ENCODE assay signal across 8 cellular contexts in genomic region chr19:7871530-7872305, GRCh38. TPM values are rescaled to one million over a fixed set of nuclear protein-coding genes. Genes with fewer than 3 reads are reported as not detected.
DNase-seq lines count a peak whose midpoint lies in the region; ATAC-seq and TF ChIP-seq lines count a peak whose summit lies in the region.

No MANE protein-coding gene starts in this region.

- POLR2A ChIA-PET in PC-3 (lab: Charles Lee; ENCODE audit: unreplicated experiment), result interaction anchor here (0.6 kb wide), 1 partner anchor 30 kb away, joined by 16 read pairs; no protein-coding TSS in a partner anchor

- BruUV-seq in PC-3 (replicated peaks; lab: Mats Ljungman, UMichigan), result no TSS peak

- peak overlapping the region; percentile 87 for H3K4me3 Mint-ChIP-seq in HFFc6

- H3K27ac ChIP-seq in PC-3 (ENCODE audit: low read length) (peak overlapping the region; percentile 31), epithelial cell of prostate (peak overlapping the region; percentile 66), muscle layer of colon (ENCODE audit: low read depth, low read length) (peak overlapping the region; percentile 52)

- no peaks in the 10 kb centered on the region for H3K9me3 Mint-ChIP-seq in HFFc6

- H3K27ac Mint-ChIP-seq in HFFc6, result peak overlapping the region; percentile 89

- no peaks in the 10 kb centered on the region for H3K79me2 ChIP-seq in PC-3 (ENCODE audit: low read length)

- intact Hi-C loops in PC-3 (cut with micrococcal nuclease), result loop anchor here (1.0 kb wide), 1 partner anchor 32 kb away; the partner anchor contains the start of gene MAP2K7

- DNase-seq in AG20443 (ENCODE audit: low spot score) (peak; percentile 94), HFFc6 (peak; percentile 84), PC-3 (peak; percentile 98), activated T-cell treated with anti-CD3 and anti-CD28 coated beads for 4 hours (peak; percentile 69), epithelial cell of prostate (ENCODE audit: low read depth, low spot score) (no peak), DMS79 (lab: John Stamatoyannopoulos, UW) (no peak)
- DNase-seq in stimulated activated CD8-positive, alpha-beta memory T cell treated with anti-CD3 and anti-CD28 coated beads, Interleukin-4, amount 100 ng/mL, for 4 hours (ENCODE audit: low read depth in 2 of 2, low spot score in 1 of 2), result peak; percentile 47 to 56

- no peaks in the 10 kb centered on the region for H3K9me2 ChIP-seq in PC-3 (replicated peaks; ENCODE audit: low read length)

- peaks cover 10% of the 10 kb centered on the region for H3F3A ChIP-seq in PC-3 (ENCODE audit: low read length, unreplicated experiment)

- peaks cover 11% of the 10 kb centered on the region for H3K4me1 Mint-ChIP-seq in HFFc6 (ENCODE audit: low read depth)

- CTCF ChIA-PET in PC-3 (lab: Charles Lee), result no interaction called here

- H3K4me1 ChIP-seq in PC-3 (ENCODE audit: insufficient read depth, low read length) (peaks cover 24% of the 10 kb centered on the region), muscle layer of colon (ENCODE audit: insufficient read depth, low read length) (peaks cover 18% of the 10 kb centered on the region)

- H3K4me2 ChIP-seq in PC-3 (ENCODE audit: low read length), result peak overlapping the region; percentile 70

- H2AFZ ChIP-seq in PC-3 (ENCODE audit: low read length), result peak overlapping the region; percentile 65

- H3K4me3 ChIP-seq in PC-3 (ENCODE audit: low read length), result peak overlapping the region; percentile 44; the same call in 1 of the 2 replicates
- H3K4me3 ChIP-seq in muscle layer of colon (ENCODE audit: low read depth in 1 of 2, low read length in 2 of 2), result peak overlapping the region in 1 of 2 donors; percentile 43

- H3K9me3 ChIP-seq in PC-3 (ENCODE audit: low read length) (no peaks in the 10 kb centered on the region), muscle layer of colon (ENCODE audit: low read length) (no peaks in the 10 kb centered on the region)

- H3K27me3 Mint-ChIP-seq in HFFc6 (ENCODE audit: insufficient read depth), result peaks cover 28% of the 10 kb centered on the region

- H3K36me3 Mint-ChIP-seq in HFFc6 (ENCODE audit: low read depth), result no peaks in the 10 kb centered on the region

- ATAC-seq in PC-3, result peak; percentile 10

- H3K36me3 ChIP-seq in PC-3 (ENCODE audit: low read depth, low read length) (no peaks in the 10 kb centered on the region), muscle layer of colon (ENCODE audit: insufficient read depth, low read length) (no peaks in the 10 kb centered on the region)

- no peaks in the 10 kb centered on the region for H4K20me1 ChIP-seq in PC-3 (ENCODE audit: low read length)

- no peak for TF ChIP-seq CTCF in HFFc6 (IDR thresholded peaks at IDR 0.05)
- no peak for TF ChIP-seq CTCF in PC-3 (conservative IDR thresholded peaks at IDR 0.05; ENCODE audit: low read depth, low read length)

- no peaks in the 10 kb centered on the region for H3K27me3 ChIP-seq in PC-3 (ENCODE audit: low read length)
- peaks cover 0 to 50% of the 10 kb centered on the region in 2 donors for H3K27me3 ChIP-seq in muscle layer of colon (ENCODE audit: control insufficient read depth in 1 of 2, insufficient read depth in 2 of 2, low read length in 2 of 2)

- H3K9ac ChIP-seq in PC-3 (ENCODE audit: low read length) (no peak overlapping the region), muscle layer of colon (ENCODE audit: low read length) (no peak overlapping the region)

RNA-seq across cellular contexts. Expression of gene PRR36, which starts 2.5 kb away (rescaled TPM):
- total RNA-seq in HFFc6 (2021; fragmentation: NEBNext Ultra II Directional; extraction: Animal tissue kit (Norgen Biotek cat#: 25700)), result under 1 TPM in 4 of 6 experiments, not detected in 2; 0.05 to 0.18 (median 0.09) TPM
- 2.4 and 2.5 TPM in 2 replicates for total RNA-seq in PC-3 (2014; rRNA removed)

RNA-seq across cellular contexts. Expression of gene LRRC8E, which starts 16.6 kb away (rescaled TPM):
- 1 to 10 TPM; 4.9 to 7.3 (median 6.1) TPM for total RNA-seq in HFFc6 (2021; fragmentation: NEBNext Ultra II Directional; extraction: Animal tissue kit (Norgen Biotek cat#: 25700))
- total RNA-seq in PC-3 (2014; rRNA removed), result 30.8 and 35.3 TPM in 2 replicates

RNA-seq across cellular contexts. Expression of gene MAP2K7, which starts 32.0 kb away (rescaled TPM):
- total RNA-seq in HFFc6 (2021; fragmentation: NEBNext Ultra II Directional; extraction: Animal tissue kit (Norgen Biotek cat#: 25700)), result 10 to 100 TPM; 21.7 to 25.8 (median 22.8) TPM
- 39.3 and 40.5 TPM in 2 replicates for total RNA-seq in PC-3 (2014; rRNA removed)

RNA-seq across cellular contexts. Expression of gene EVI5L, which starts 41.7 kb away (rescaled TPM):
- 10 to 100 TPM; 26.4 to 33.0 (median 27.7) TPM for total RNA-seq in HFFc6 (2021; fragmentation: NEBNext Ultra II Directional; extraction: Animal tissue kit (Norgen Biotek cat#: 25700))
- total RNA-seq in PC-3 (2014; rRNA removed), result 29.5 and 42.4 TPM in 2 replicates

RNA-seq across cellular contexts. Expression of gene TGFBR3L, which starts 42.9 kb away (rescaled TPM):
- total RNA-seq in HFFc6 (2021; fragmentation: NEBNext Ultra II Directional; extraction: Animal tissue kit (Norgen Biotek cat#: 25700)), result 10 to 100 TPM in 2 of 6 experiments, 1 to 10 TPM in 4; 4.5 to 12.0 (median 7.7) TPM
- 10.5 and 15.5 TPM in 2 replicates for total RNA-seq in PC-3 (2014; rRNA removed)

Comparison
In these comparisons a context has a peak if more than half of its experiments do, and no peak if none do; other contexts are left out.
1. DNase-seq: peak in AG20443 (single experiment), HFFc6 (single experiment), PC-3 (single experiment), activated T-cell treated with anti-CD3 and anti-CD28 coated beads for 4 hours (single experiment) and stimulated activated CD8-positive, alpha-beta memory T cell treated with anti-CD3 and anti-CD28 coated beads, Interleukin-4, amount 100 ng/mL, for 4 hours (2 of 2); none in epithelial cell of prostate (single experiment) and DMS79 (single experiment).
2. Peak in every context shown above with its lines, with median percentiles within 50 percentile points of each other: H3K27ac ChIP-seq.